In genomic region chr10:97407952-97408248, GRCh38 we compare ENCODE assay signal across 9 cellular contexts. TPM values are rescaled to one million over a fixed set of nuclear protein-coding genes. Genes with fewer than 3 reads are reported as not detected.
DNase-seq lines count a peak whose midpoint lies in the region; ATAC-seq and TF ChIP-seq lines count a peak whose summit lies in the region.
"Had no signal": no experiment of that assay in that cellular context is flagged by ENCODE, and none has a peak within 500 bp of the region (broad histone marks: within the 10 kb centered on the region; RNA-seq: fewer than 3 reads in every experiment).

No MANE protein-coding gene starts in this region.

- DNase-seq in HCT116 (ENCODE audit: low read depth, low spot score) (no peak), natural killer cell (no peak), HT-29 (ENCODE audit: low spot score) (no peak), glomerular visceral epithelial cell (ENCODE audit: extremely low spot score) (no peak)
- DNase-seq in activated CD4-positive, alpha-beta memory T cell treated with anti-CD3 and anti-CD28 coated beads, Interleukin-2, amount 10 ng/mL, durations not matched to agents 7 days and 5 days: no peak

- H3K27me3 Mint-ChIP-seq in activated CD4-positive, alpha-beta memory T cell treated with anti-CD3 and anti-CD28 coated beads, Interleukin-2, amount 10 ng/mL, durations not matched to agents 7 days and 5 days: no peaks in the 10 kb centered on the region
- no peaks in the 10 kb centered on the region for H3K27me3 Mint-ChIP-seq in natural killer cell (ENCODE audit: low read depth in 2 of 2)

- RAD21 ChIA-PET in HCT116 (lab: Charles Lee; ENCODE audit: low non-redundant PET in 1 of 2, low total read pairs in 2 of 2, uncharacterized antibody in 2 of 2, unreplicated experiment in 2 of 2): no interaction called here

- CTCF ChIA-PET in HCT116 (lab: Charles Lee): interaction anchor here (1.6 kb wide), 1 partner anchor 205 kb away, joined by 4 read pairs; no protein-coding TSS in a partner anchor
- CTCF ChIA-PET in activated CD4-positive, alpha-beta memory T cell treated with anti-CD3 and anti-CD28 coated beads, Interleukin-2, amount 10 ng/mL, durations not matched to agents 7 days and 5 days (lab: Charles Lee): interaction anchor here (0.9 to 5.2 kb wide), 11 partner anchors 11 to 146 kb away, joined by 3 to 42 read pairs (median 6); partner anchors contain the start of gene PGAM1

- no peak overlapping the region for H2AFZ ChIP-seq in HCT116 (ENCODE audit: low read depth, low read length, poor library complexity, severe bottlenecking)

- BruUV-seq in HCT116 (replicated peaks; lab: Mats Ljungman, UMichigan): no TSS peak

- H3K36me3 Mint-ChIP-seq in activated CD4-positive, alpha-beta memory T cell treated with anti-CD3 and anti-CD28 coated beads, Interleukin-2, amount 10 ng/mL, durations not matched to agents 7 days and 5 days (ENCODE audit: low read depth): no peaks in the 10 kb centered on the region
- H3K36me3 Mint-ChIP-seq in natural killer cell: no peaks in the 10 kb centered on the region

- no peaks in the 10 kb centered on the region for H3K9me3 ChIP-seq in HCT116 (ENCODE audit: control insufficient read depth in 1 of 2, insufficient read depth in 1 of 2, low read depth in 1 of 2, low read length in 2 of 2)
- H3K9me3 ChIP-seq: gastroesophageal sphincter, stomach had no signal

- no peaks in the 10 kb centered on the region for H3K79me2 ChIP-seq in HCT116 (ENCODE audit: insufficient read depth, low read length)

- peaks cover 8 to 49% of the 10 kb centered on the region in 2 experiments; a peak in 3 of 4 replicates for H3K4me1 ChIP-seq in HCT116 (ENCODE audit: control insufficient read depth in 1 of 2, insufficient read depth in 2 of 2, low read length in 2 of 2)

- no peak for TF ChIP-seq RAD21 in HCT116 (IDR thresholded peaks at IDR 0.05; ENCODE audit: low read depth)

- no peaks in the 10 kb centered on the region for H3K9me2 ChIP-seq in HCT116 (ENCODE audit: insufficient read depth)

- TF ChIP-seq POLR2A in HCT116 (IDR thresholded peaks at IDR 0.05; ENCODE audit: borderline replicate concordance, extremely low read depth, insufficient read depth, insufficient read length): no peak

- no peaks in the 10 kb centered on the region for H4K20me1 ChIP-seq in HCT116 (ENCODE audit: insufficient read depth)

- peak overlapping the region; percentile 62 for H3K27ac Mint-ChIP-seq in activated CD4-positive, alpha-beta memory T cell treated with anti-CD3 and anti-CD28 coated beads, Interleukin-2, amount 10 ng/mL, durations not matched to agents 7 days and 5 days
- peak overlapping the region; percentile 62 to 82 for H3K27ac Mint-ChIP-seq in natural killer cell

- H3K27ac ChIP-seq in C4-2B (peak overlapping the region; percentile 15), HCT116 (ENCODE audit: low read depth, low read length) (0 out of 2 replicates have a peak overlapping the region, but pooled peaks have one; percentile 25)

- peak overlapping the region; percentile 83 for H3K4me2 ChIP-seq in HCT116 (ENCODE audit: low read length)

- H3K4me3 ChIP-seq in HCT116 (replicated peaks in 1 of 2; ENCODE audit: low read depth in 1 of 2, low read length in 2 of 2): peak overlapping the region in 1 of 2 experiments; percentile 31; a peak in 1 of 4 replicates
- H3K4me3 ChIP-seq: gastroesophageal sphincter had no signal

- H3K4me3 Mint-ChIP-seq in activated CD4-positive, alpha-beta memory T cell treated with anti-CD3 and anti-CD28 coated beads, Interleukin-2, amount 10 ng/mL, durations not matched to agents 7 days and 5 days: no peak overlapping the region
- peak overlapping the region; percentile 25 for H3K4me3 Mint-ChIP-seq in natural killer cell

- ATAC-seq in HCT116: no peak
- no peak for ATAC-seq in natural killer cell
- ATAC-seq in esophagus mucosa: no peak

- H3K9me3 Mint-ChIP-seq in activated CD4-positive, alpha-beta memory T cell treated with anti-CD3 and anti-CD28 coated beads, Interleukin-2, amount 10 ng/mL, durations not matched to agents 7 days and 5 days: no peaks in the 10 kb centered on the region
- H3K9me3 Mint-ChIP-seq in natural killer cell: no peaks in the 10 kb centered on the region

- H3K27me3 ChIP-seq in HCT116 (ENCODE audit: insufficient read depth, low read length): no peaks in the 10 kb centered on the region
- H3K27me3 ChIP-seq: gastroesophageal sphincter, stomach had no signal

- intact Hi-C loops in HCT116 (cut with micrococcal nuclease): loop anchor here (1.0 to 2.0 kb wide), 3 partner anchors 38 to 204 kb away; partner anchors contain the start of genes EXOSC1 and ZDHHC16
- intact Hi-C loops in natural killer cell (cut with micrococcal nuclease): loop anchor here (1.0 to 10.0 kb wide), 4 partner anchors 18 to 145 kb away; partner anchors contain the start of genes EXOSC1, FRAT2, PGAM1 and ZDHHC16

- no peak overlapping the region for H3K9ac ChIP-seq in HCT116 (ENCODE audit: low read length)

- peaks cover 28% of the 10 kb centered on the region for H3K4me1 Mint-ChIP-seq in activated CD4-positive, alpha-beta memory T cell treated with anti-CD3 and anti-CD28 coated beads, Interleukin-2, amount 10 ng/mL, durations not matched to agents 7 days and 5 days
- H3K4me1 Mint-ChIP-seq in natural killer cell: peaks cover 18 to 23% of the 10 kb centered on the region in 2 donors

- POLR2A ChIA-PET in HCT116 (lab: Charles Lee): no interaction called here
- POLR2A ChIA-PET in activated CD4-positive, alpha-beta memory T cell treated with anti-CD3 and anti-CD28 coated beads, Interleukin-2, amount 10 ng/mL, durations not matched to agents 7 days and 5 days (lab: Charles Lee): interaction anchor here (1.0 to 2.0 kb wide), 4 partner anchors 20 to 37 kb away, joined by 3 to 10 read pairs (median 6); partner anchors contain the start of genes EXOSC1 and ZDHHC16

- no peak for TF ChIP-seq CTCF in C4-2B (conservative IDR thresholded peaks at IDR 0.05)
- TF ChIP-seq CTCF in HCT116 (IDR thresholded peaks at IDR 0.05 in 2 of 3, conservative IDR thresholded peaks at IDR 0.05 in 1 of 3; ENCODE audit: borderline replicate concordance in 1 of 3, insufficient read depth in 1 of 3, low read depth in 2 of 3, low read length in 2 of 3): no peak
- no peak for TF ChIP-seq CTCF in natural killer cell (IDR thresholded peaks at IDR 0.05)

- H3K36me3 ChIP-seq in HCT116 (ENCODE audit: control insufficient read depth in 1 of 2, insufficient read depth in 2 of 2, low read length in 2 of 2): no peaks in the 10 kb centered on the region
- H3K36me3 ChIP-seq: gastroesophageal sphincter, stomach had no signal

TF ChIP-seq in HCT116, 20 proteins besides CTCF, POLR2A, EP300 and RAD21:
- TF ChIP-seq ZFX (IDR thresholded peaks at IDR 0.05): no peak

RNA-seq across cellular contexts. Expression of gene RRP12, which starts 6.8 kb away (rescaled TPM):
- 67.0 TPM for total RNA-seq in HCT116 (2021; ENCODE audit: unreplicated experiment)
- 44.4 and 47.7 TPM in 2 replicates for polyA plus RNA-seq in HCT116 (2012)
- total RNA-seq in activated CD4-positive, alpha-beta memory T cell treated with anti-CD3 and anti-CD28 coated beads, Interleukin-2, amount 10 ng/mL, durations not matched to agents 7 days and 5 days: 10 to 100 TPM; 16.2 to 18.1 TPM
- total RNA-seq in natural killer cell: 100 to 1,000 TPM in 1 of 3 donors, 10 to 100 TPM in 2; 60.1 to 234 (median 79.2) TPM
- 67.7 and 76.2 TPM in 2 replicates for total RNA-seq in HT-29 (2014; rRNA removed; shearing (Covaris generic))
- total RNA-seq in esophagus mucosa: 25.8 TPM

RNA-seq across cellular contexts. Expression of gene PGAM1, which starts 18.1 kb away (rescaled TPM):
- total RNA-seq in HCT116 (2021; ENCODE audit: unreplicated experiment) (497 TPM), natural killer cell (100 to 1,000 TPM in 1 of 3 donors, 10 to 100 TPM in 2; 92.6 to 104 (median 96.0) TPM), esophagus mucosa (324 TPM)
- 584 and 661 TPM in 2 replicates for polyA plus RNA-seq in HCT116 (2012)
- 100 to 1,000 TPM; 509 to 514 TPM for total RNA-seq in activated CD4-positive, alpha-beta memory T cell treated with anti-CD3 and anti-CD28 coated beads, Interleukin-2, amount 10 ng/mL, durations not matched to agents 7 days and 5 days
- total RNA-seq in HT-29 (2014; rRNA removed; shearing (Covaris generic)): 362 and 400 TPM in 2 replicates

RNA-seq across cellular contexts. Expression of gene EXOSC1, which starts 37.9 kb away (rescaled TPM):
- total RNA-seq in HCT116 (2021; ENCODE audit: unreplicated experiment): 38.9 TPM
- polyA plus RNA-seq in HCT116 (2012): 44.7 and 53.0 TPM in 2 replicates
- total RNA-seq in activated CD4-positive, alpha-beta memory T cell treated with anti-CD3 and anti-CD28 coated beads, Interleukin-2, amount 10 ng/mL, durations not matched to agents 7 days and 5 days: 10 to 100 TPM; 49.3 to 49.8 TPM
- 10 to 100 TPM; 36.9 to 44.4 (median 37.6) TPM for total RNA-seq in natural killer cell
- total RNA-seq in HT-29 (2014; rRNA removed; shearing (Covaris generic)): 35.6 and 44.3 TPM in 2 replicates
- total RNA-seq in esophagus mucosa: 30.8 TPM

RNA-seq across cellular contexts. Expression of gene ZDHHC16, which starts 38.1 kb away (rescaled TPM):
- total RNA-seq in HCT116 (2021; ENCODE audit: unreplicated experiment) (34.0 TPM), natural killer cell (10 to 100 TPM; 11.3 to 18.7 (median 12.7) TPM), esophagus mucosa (23.0 TPM)
- 23.9 and 32.2 TPM in 2 replicates for polyA plus RNA-seq in HCT116 (2012)
- total RNA-seq in activated CD4-positive, alpha-beta memory T cell treated with anti-CD3 and anti-CD28 coated beads, Interleukin-2, amount 10 ng/mL, durations not matched to agents 7 days and 5 days: 10 to 100 TPM; 33.9 to 35.7 TPM
- total RNA-seq in HT-29 (2014; rRNA removed; shearing (Covaris generic)): 43.8 and 48.4 TPM in 2 replicates
